In genomic region chr12:38838211-38838850, GRCh38 we compare ENCODE assay signal across 24 cellular contexts.
"Had no signal": no experiment of that assay in that cellular context is flagged by ENCODE, and none has a peak within 500 bp of the region (broad histone marks: within the 10 kb centered on the region; RNA-seq: fewer than 3 reads in every experiment).

No MANE protein-coding gene starts in this region.

- H3K4me1 Mint-ChIP-seq: activated CD4-positive, alpha-beta T cell treated with anti-CD3 and anti-CD28 coated beads, Interleukin-2, amount 10 ng/mL, durations not matched to agents 24 days and 14 days; activated naive CD8-positive, alpha-beta T cell treated with anti-CD3 and anti-CD28 coated beads, Interleukin-2, amount 50 U/mL, for 24 hours; memory B cell; naive thymus-derived CD4-positive, alpha-beta T cell had no signal

- H3K4me3 ChIP-seq: right lobe of liver, stomach had no signal

- H3K4me3 Mint-ChIP-seq: activated CD4-positive, alpha-beta T cell treated with anti-CD3 and anti-CD28 coated beads, Interleukin-2, amount 10 ng/mL, durations not matched to agents 24 days and 14 days; activated CD8-positive, alpha-beta T cell treated with anti-CD3 and anti-CD28 coated beads, Interleukin-2, amount 10 ng/mL, durations not matched to agents 7 days and 5 days; activated naive CD8-positive, alpha-beta T cell treated with anti-CD3 and anti-CD28 coated beads, Interleukin-2, amount 50 U/mL, for 24 hours; activated T-cell treated with anti-CD3 and anti-CD28 coated beads, Interleukin-2, amount 50 U/mL, for 24 hours; endodermal cell; memory B cell; naive thymus-derived CD4-positive, alpha-beta T cell; type B pancreatic cell had no signal

- H3K9me3 Mint-ChIP-seq: activated naive CD8-positive, alpha-beta T cell treated with anti-CD3 and anti-CD28 coated beads, Interleukin-2, amount 50 U/mL, for 24 hours; activated T-cell treated with anti-CD3 and anti-CD28 coated beads, Interleukin-2, amount 50 U/mL, for 24 hours; endodermal cell; type B pancreatic cell had no signal

- H3K9ac ChIP-seq: parathyroid adenoma had no signal

- H3K27me3 ChIP-seq: right lobe of liver, stomach had no signal

- H3K36me3 Mint-ChIP-seq: memory B cell, type B pancreatic cell had no signal

- H3K4me1 ChIP-seq: parathyroid adenoma, right lobe of liver, stomach had no signal

- DNase-seq: activated CD4-positive, alpha-beta T cell treated with anti-CD3 and anti-CD28 coated beads, Interleukin-2, amount 10 ng/mL, durations not matched to agents 24 days and 14 days; activated CD8-positive, alpha-beta T cell treated with anti-CD3 and anti-CD28 coated beads, Interleukin-2, amount 10 ng/mL, durations not matched to agents 7 days and 5 days; activated naive CD4-positive, alpha-beta T cell treated with Interleukin-2 at 50 U/mL for 16 hours; activated naive CD8-positive, alpha-beta T cell treated with anti-CD3 and anti-CD28 coated beads, Interleukin-2, amount 50 U/mL, for 24 hours; activated T-cell treated with anti-CD3 and anti-CD28 coated beads, Interleukin-2, amount 50 U/mL, for 24 hours; cerebellar nuclear complex; endodermal cell; erythroblast; foreskin melanocyte; naive thymus-derived CD4-positive, alpha-beta T cell; right lobe of liver; small intestine; stimulated activated CD4-positive, alpha-beta T cell treated with anti-CD3 and anti-CD28 coated beads, Interleukin-15, amount 100 ng/mL, for 24 hours; stimulated activated CD4-positive, alpha-beta T cell treated with anti-CD3 and anti-CD28 coated beads, Interleukin-2, amount 100 ng/mL, for 48 hours; stomach; T-helper 1 cell; T1000 had no signal

- H3K79me2 ChIP-seq: parathyroid adenoma had no signal

- H3K9me3 ChIP-seq: right lobe of liver, stomach had no signal

- H3K27ac Mint-ChIP-seq: activated CD4-positive, alpha-beta T cell treated with anti-CD3 and anti-CD28 coated beads, Interleukin-2, amount 10 ng/mL, durations not matched to agents 24 days and 14 days; activated CD8-positive, alpha-beta T cell treated with anti-CD3 and anti-CD28 coated beads, Interleukin-2, amount 10 ng/mL, durations not matched to agents 7 days and 5 days; activated naive CD8-positive, alpha-beta T cell treated with anti-CD3 and anti-CD28 coated beads, Interleukin-2, amount 50 U/mL, for 24 hours; activated T-cell treated with anti-CD3 and anti-CD28 coated beads, Interleukin-2, amount 50 U/mL, for 24 hours; activated T-helper 2 cell treated with anti-CD3 and anti-CD28 coated beads, Interferon-gamma antibody, Interleukin-2, Interleukin-4, amounts not matched to agents 10 μg/mL and 5 μg/mL and 100 μg/mL, durations not matched to agents 14 hours and 24 hours and 36 hours; endodermal cell; memory B cell; type B pancreatic cell had no signal

- H3K27me3 Mint-ChIP-seq: activated CD4-positive, alpha-beta T cell treated with anti-CD3 and anti-CD28 coated beads, Interleukin-2, amount 10 ng/mL, durations not matched to agents 24 days and 14 days; activated naive CD8-positive, alpha-beta T cell treated with anti-CD3 and anti-CD28 coated beads, Interleukin-2, amount 50 U/mL, for 24 hours; activated T-cell treated with anti-CD3 and anti-CD28 coated beads, Interleukin-2, amount 50 U/mL, for 24 hours; memory B cell; naive thymus-derived CD4-positive, alpha-beta T cell; type B pancreatic cell had no signal

- H3K27ac ChIP-seq: parathyroid adenoma, right lobe of liver, stomach had no signal

- FAIRE-seq: astrocyte, bronchial epithelial cell, keratinocyte, small intestine had no signal

- H3K36me3 ChIP-seq: right lobe of liver, stomach had no signal

- ATAC-seq: activated CD8-positive, alpha-beta T cell treated with anti-CD3 and anti-CD28 coated beads, Interleukin-2, amount 10 ng/mL, durations not matched to agents 7 days and 5 days; activated naive CD8-positive, alpha-beta T cell treated with anti-CD3 and anti-CD28 coated beads, Interleukin-2, amount 50 U/mL, for 24 hours; naive thymus-derived CD4-positive, alpha-beta T cell; right lobe of liver had no signal

- H2AFZ ChIP-seq: parathyroid adenoma had no signal
